Comparison of ENCODE assay signal across 8 cellular contexts in the genomic region with DNA sequence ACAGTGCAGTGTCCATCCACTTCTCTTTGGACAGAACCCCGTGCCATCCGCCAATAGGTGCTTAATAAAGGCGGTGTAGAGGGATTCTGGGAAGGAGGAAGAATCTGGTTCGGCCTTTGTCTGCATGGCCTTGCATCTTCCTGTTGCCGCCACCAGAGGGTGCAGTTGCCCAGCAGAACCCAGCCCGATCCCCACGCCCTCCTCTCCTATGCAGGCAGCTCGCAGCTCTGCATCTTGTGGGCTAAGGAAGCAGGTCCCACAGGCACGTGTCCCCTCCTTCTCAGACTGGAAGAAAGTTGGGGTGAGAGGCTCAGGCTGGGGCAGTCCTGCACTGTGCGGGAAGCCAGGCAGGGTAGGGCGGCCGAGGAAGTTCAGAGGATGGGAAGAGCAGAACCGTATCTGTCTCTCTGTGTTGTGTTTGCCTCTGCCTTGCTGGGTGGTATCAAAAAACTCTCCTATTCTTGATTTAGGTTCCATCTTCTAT. TPM values are rescaled to one million over a fixed set of nuclear protein-coding genes. Genes with fewer than 3 reads are reported as not detected.
DNase-seq lines count a peak whose midpoint lies in the region; ATAC-seq and TF ChIP-seq lines count a peak whose summit lies in the region.

No MANE protein-coding gene starts in this region.

- DNase-seq in GDM1 (lab: John Stamatoyannopoulos, UW) (peak; percentile 60), NCI-H2171 treated with DMSO at 0.1 percent for 48 hours (lab: John Stamatoyannopoulos, UW) (peak; percentile 85), WTC11 (ENCODE audit: low spot score) (peak; percentile 86), cardiac fibroblast (ENCODE audit: low read depth in 2 of 2) (peak; percentile 86 to 89)
- peak; percentile 51 to 67 for DNase-seq in stimulated activated CD4-positive, alpha-beta T cell treated with anti-CD3 and anti-CD28 coated beads, Interleukin-2, amount 100 ng/mL, for 48 hours

- H3K4me3 ChIP-seq in cardiac fibroblast (replicated peaks in 1 of 2; ENCODE audit: low read depth in 2 of 2, low read length in 2 of 2) = no peak overlapping the region

- H3K27me3 ChIP-seq in layer of hippocampus (ENCODE audit: control insufficient read depth, insufficient read depth, low read length) = no peaks in the 10 kb centered on the region

- POLR2A ChIA-PET in WTC11 (lab: Charles Lee) = no interaction called here

- peak; percentile 77 for ATAC-seq in HG02759 (IDR thresholded peaks at IDR 0.05; ENCODE audit: unreplicated experiment)
- peak; percentile 96 for ATAC-seq in WTC11
- no peak for ATAC-seq in HG03378 (IDR thresholded peaks at IDR 0.05; ENCODE audit: unreplicated experiment)

- peak; percentile 91 for TF ChIP-seq CTCF in WTC11 (IDR thresholded peaks at IDR 0.05)
- TF ChIP-seq CTCF in cardiac fibroblast (IDR thresholded peaks at IDR 0.05; ENCODE audit: low read depth, low read length) = peak; percentile 94

- peaks cover 17% of the 10 kb centered on the region for H3K4me1 Mint-ChIP-seq in WTC11

- no peaks in the 10 kb centered on the region for H3K9me3 Mint-ChIP-seq in WTC11

- no peaks in the 10 kb centered on the region for H3K36me3 Mint-ChIP-seq in WTC11

- H3K4me3 Mint-ChIP-seq in WTC11 = no peak overlapping the region

- H3K27me3 Mint-ChIP-seq in WTC11 (ENCODE audit: low read depth) = peaks cover 9% of the 10 kb centered on the region

- CTCF ChIA-PET in WTC11 (lab: Charles Lee) = interaction anchor here (0.5 to 7.8 kb wide), 49 partner anchors 8 to 318 kb away, joined by 3 to 155 read pairs (median 4); partner anchors contain the start of genes IPO9 and PHLDA3

- peak overlapping the region; percentile 60 for H3K27ac ChIP-seq in layer of hippocampus (ENCODE audit: low read depth, low read length)

- H3K27ac Mint-ChIP-seq in WTC11 = no peak overlapping the region

TF ChIP-seq in WTC11, 78 proteins besides CTCF, POLR2A, EP300 and RAD21:
- TF ChIP-seq SMAD3 (CRISPR knock-in tag; IDR thresholded peaks at IDR 0.05; ENCODE audit: borderline replicate concordance) = 0 out of 2 replicates have a peak, but pooled peaks have one; percentile 30
- no peak for TF ChIP-seq AR (CRISPR knock-in tag; IDR thresholded peaks at IDR 0.05)
- TF ChIP-seq TEAD1 (CRISPR knock-in tag; IDR thresholded peaks at IDR 0.05) = peak; percentile 47; the same call in 1 of the 2 replicates
- TF ChIP-seq ETV6 (CRISPR knock-in tag; IDR thresholded peaks at IDR 0.05) = peak; percentile 62; the same call in 1 of the 2 replicates
- TF ChIP-seq HMGXB4 (CRISPR knock-in tag; IDR thresholded peaks at IDR 0.05) = 0 out of 2 replicates have a peak, but pooled peaks have one; percentile 36
- TF ChIP-seq ZNF425 (CRISPR knock-in tag; conservative IDR thresholded peaks at IDR 0.05) = no peak
- TF ChIP-seq, protein P1, sequence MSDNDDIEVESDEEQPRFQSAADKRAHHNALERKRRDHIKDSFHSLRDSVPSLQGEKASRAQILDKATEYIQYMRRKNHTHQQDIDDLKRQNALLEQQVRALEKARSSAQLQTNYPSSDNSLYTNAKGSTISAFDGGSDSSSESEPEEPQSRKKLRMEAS (CRISPR knock-in tag; IDR thresholded peaks at IDR 0.05) = peak; percentile 78
- TF ChIP-seq ZNF671 (CRISPR knock-in tag; IDR thresholded peaks at IDR 0.05) = no peak
- TF ChIP-seq ZNF232 (CRISPR knock-in tag; IDR thresholded peaks at IDR 0.05) = no peak
- 0 out of 2 replicates have a peak, but pooled peaks have one; percentile 35 for TF ChIP-seq SP1 (CRISPR knock-in tag; conservative IDR thresholded peaks at IDR 0.05)
- no peak for TF ChIP-seq ATF3 (CRISPR knock-in tag; conservative IDR thresholded peaks at IDR 0.05)

RNA-seq across cellular contexts. Expression of gene NAV1, which starts 20.8 kb away (rescaled TPM):
- 41.0 to 51.0 TPM (median 46.2 TPM) in 3 replicates for total RNA-seq in WTC11 (2021)

RNA-seq across cellular contexts. Expression of gene CSRP1, which starts 52.8 kb away (rescaled TPM):
- total RNA-seq in WTC11 (2021) = 10.7 to 15.4 TPM (median 14.3 TPM) in 3 replicates
